In genomic region chr17:78114831-78115723, GRCh38 we compare ENCODE assay signal across 8 cellular contexts. TPM values are rescaled to one million over a fixed set of nuclear protein-coding genes. Genes with fewer than 3 reads are reported as not detected.
DNase-seq lines count a peak whose midpoint lies in the region; ATAC-seq lines count a peak whose summit lies in the region.
"Had no signal": no experiment of that assay in that cellular context is flagged by ENCODE, and none has a peak within 500 bp of the region (broad histone marks: within the 10 kb centered on the region; RNA-seq: fewer than 3 reads in every experiment).

No MANE protein-coding gene starts in this region.

- H3K27ac Mint-ChIP-seq in activated CD8-positive, alpha-beta memory T cell treated with anti-CD3 and anti-CD28 coated beads, Interleukin-2, amount 10 ng/mL, durations not matched to agents 7 days and 5 days: peak overlapping the region; percentile 86
- H3K27ac Mint-ChIP-seq in stimulated activated memory B cell treated with anti-CD40 and anti-IgM and Interleukin-4, amounts not matched to agents 10 μg/mL and 1 μg/mL and 100 μg/mL, for 72 hours: peak overlapping the region; percentile 75

- intact Hi-C loops in left cardiac atrium (cut with DNase I): loop anchor here (5.0 to 10.0 kb wide), 3 partner anchors 62 to 137 kb away; no protein-coding TSS in a partner anchor

- ATAC-seq in activated CD8-positive, alpha-beta memory T cell treated with anti-CD3 and anti-CD28 coated beads, Interleukin-2, amount 10 ng/mL, durations not matched to agents 7 days and 5 days: no peak
- ATAC-seq in left cardiac atrium: peak in 1 of 2 donors; percentile 39
- ATAC-seq in stimulated activated memory B cell treated with anti-CD40 and anti-IgM and Interleukin-4, amounts not matched to agents 10 μg/mL and 1 μg/mL and 100 μg/mL, for 72 hours: no peak

- H3K27me3 Mint-ChIP-seq in activated CD8-positive, alpha-beta memory T cell treated with anti-CD3 and anti-CD28 coated beads, Interleukin-2, amount 10 ng/mL, durations not matched to agents 7 days and 5 days: no peaks in the 10 kb centered on the region
- no peaks in the 10 kb centered on the region for H3K27me3 Mint-ChIP-seq in stimulated activated memory B cell treated with anti-CD40 and anti-IgM and Interleukin-4, amounts not matched to agents 10 μg/mL and 1 μg/mL and 100 μg/mL, for 72 hours

- DNase-seq in activated CD8-positive, alpha-beta memory T cell treated with anti-CD3 and anti-CD28 coated beads, Interleukin-2, amount 10 ng/mL, durations not matched to agents 7 days and 5 days: no peak
- DNase-seq in activated CD8-positive, alpha-beta memory T cell treated with anti-CD3 and anti-CD28 coated beads, Interleukin-2, amount 50 U/mL, for 48 hours: no peak
- peak; percentile 18 for DNase-seq in left cardiac atrium
- DNase-seq in stimulated activated CD4-positive, alpha-beta T cell treated with anti-CD3 and anti-CD28 coated beads, Interleukin-2, amount 100 ng/mL, for 24 hours: no peak
- DNase-seq in A172 (ENCODE audit: low spot score): no peak
- DNase-seq: NCI-H526 had no signal

- H3K4me3 Mint-ChIP-seq in activated CD8-positive, alpha-beta memory T cell treated with anti-CD3 and anti-CD28 coated beads, Interleukin-2, amount 10 ng/mL, durations not matched to agents 7 days and 5 days: no peak overlapping the region
- no peak overlapping the region for H3K4me3 Mint-ChIP-seq in stimulated activated memory B cell treated with anti-CD40 and anti-IgM and Interleukin-4, amounts not matched to agents 10 μg/mL and 1 μg/mL and 100 μg/mL, for 72 hours

- CTCF ChIA-PET in activated CD8-positive, alpha-beta memory T cell treated with anti-CD3 and anti-CD28 coated beads, Interleukin-2, amount 10 ng/mL, durations not matched to agents 7 days and 5 days (lab: Charles Lee): interaction anchor here (1.6 to 12.5 kb wide), 4 partner anchors 7 to 62 kb away, joined by 4 to 257 read pairs (median 23); partner anchors contain the start of genes TMC6 and TMC8

- no peaks in the 10 kb centered on the region for H3K9me3 Mint-ChIP-seq in activated CD8-positive, alpha-beta memory T cell treated with anti-CD3 and anti-CD28 coated beads, Interleukin-2, amount 10 ng/mL, durations not matched to agents 7 days and 5 days (ENCODE audit: low read depth)
- no peaks in the 10 kb centered on the region for H3K9me3 Mint-ChIP-seq in stimulated activated memory B cell treated with anti-CD40 and anti-IgM and Interleukin-4, amounts not matched to agents 10 μg/mL and 1 μg/mL and 100 μg/mL, for 72 hours

- H3K4me1 Mint-ChIP-seq in activated CD8-positive, alpha-beta memory T cell treated with anti-CD3 and anti-CD28 coated beads, Interleukin-2, amount 10 ng/mL, durations not matched to agents 7 days and 5 days: peaks cover 38% of the 10 kb centered on the region
- peaks cover 54% of the 10 kb centered on the region for H3K4me1 Mint-ChIP-seq in stimulated activated memory B cell treated with anti-CD40 and anti-IgM and Interleukin-4, amounts not matched to agents 10 μg/mL and 1 μg/mL and 100 μg/mL, for 72 hours

- H3K36me3 Mint-ChIP-seq in activated CD8-positive, alpha-beta memory T cell treated with anti-CD3 and anti-CD28 coated beads, Interleukin-2, amount 10 ng/mL, durations not matched to agents 7 days and 5 days: peaks cover 32% of the 10 kb centered on the region
- H3K36me3 Mint-ChIP-seq in stimulated activated memory B cell treated with anti-CD40 and anti-IgM and Interleukin-4, amounts not matched to agents 10 μg/mL and 1 μg/mL and 100 μg/mL, for 72 hours: peaks cover 64% of the 10 kb centered on the region

RNA-seq across cellular contexts. Expression of gene TMC6, which starts 13.5 kb away (rescaled TPM):
- total RNA-seq in activated CD8-positive, alpha-beta memory T cell treated with anti-CD3 and anti-CD28 coated beads, Interleukin-2, amount 10 ng/mL, durations not matched to agents 7 days and 5 days: 100 to 1,000 TPM; 347 to 431 TPM
- total RNA-seq in left cardiac atrium: 10 to 100 TPM; 24.9 to 32.0 TPM
- total RNA-seq in A172 (2014; rRNA removed; shearing (Covaris generic)): 15.9 and 34.5 TPM in 2 replicates

RNA-seq across cellular contexts. Expression of gene TMC8, which starts 15.5 kb away (rescaled TPM):
- total RNA-seq in activated CD8-positive, alpha-beta memory T cell treated with anti-CD3 and anti-CD28 coated beads, Interleukin-2, amount 10 ng/mL, durations not matched to agents 7 days and 5 days: 100 to 1,000 TPM; 251 to 292 TPM
- total RNA-seq in left cardiac atrium: 1 to 10 TPM; 3.8 to 4.3 TPM
- 0.02 and 0.05 TPM in 2 replicates for total RNA-seq in A172 (2014; rRNA removed; shearing (Covaris generic))

RNA-seq across cellular contexts. Expression of gene C17orf99, which starts 31.1 kb away (rescaled TPM):
- total RNA-seq in activated CD8-positive, alpha-beta memory T cell treated with anti-CD3 and anti-CD28 coated beads, Interleukin-2, amount 10 ng/mL, durations not matched to agents 7 days and 5 days: not detected
- total RNA-seq in left cardiac atrium: not detected
- not detected in 2 replicates for total RNA-seq in A172 (2014; rRNA removed; shearing (Covaris generic))
- total RNA-seq: activated CD8-positive, alpha-beta memory T cell treated with anti-CD3 and anti-CD28 coated beads for 36 hours had no signal

RNA-seq across cellular contexts. Expression of gene SYNGR2, which starts 53.3 kb away (rescaled TPM):
- total RNA-seq in activated CD8-positive, alpha-beta memory T cell treated with anti-CD3 and anti-CD28 coated beads, Interleukin-2, amount 10 ng/mL, durations not matched to agents 7 days and 5 days: 10 to 100 TPM; 41.2 to 80.3 TPM
- total RNA-seq in left cardiac atrium: 10 to 100 TPM; 73.4 to 84.5 TPM
- 60.3 and 70.8 TPM in 2 replicates for total RNA-seq in A172 (2014; rRNA removed; shearing (Covaris generic))

Comparison
In these comparisons a context has a peak if more than half of its experiments do, and no peak if none do; other contexts are left out.
1. RNA of gene TMC8, which starts 15.5 kb away (total RNA-seq): 251 to 292 TPM in activated CD8-positive, alpha-beta memory T cell treated with anti-CD3 and anti-CD28 coated beads, Interleukin-2, amount 10 ng/mL, durations not matched to agents 7 days and 5 days; 3.8 to 4.3 TPM in left cardiac atrium and 0.02 to 0.05 TPM in A172; every median in the first group is over 10 times any median in the second.